ENCODE assay signal across 36 cellular contexts in the genomic region with DNA sequence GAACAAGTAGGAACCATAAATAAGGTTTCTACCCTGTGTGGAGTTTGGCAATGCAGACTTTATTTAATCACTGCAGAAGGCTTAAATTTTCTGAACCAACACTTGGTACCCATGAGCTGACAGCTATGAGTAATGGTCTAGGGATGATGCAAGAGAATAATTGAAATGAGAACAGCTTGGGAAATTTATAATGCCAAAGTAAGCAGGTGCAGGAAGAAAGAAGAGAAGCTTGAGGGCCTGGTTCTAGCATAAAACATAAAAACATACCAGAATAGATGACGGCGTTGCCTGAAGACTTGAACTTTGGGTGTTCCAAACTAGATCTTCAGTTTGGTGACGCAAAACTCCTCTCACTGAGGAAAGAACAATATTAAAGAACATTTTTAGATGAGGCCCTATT.
DNase-seq lines count a peak whose midpoint lies in the region; TF ChIP-seq lines count a peak whose summit lies in the region.
"Had no signal": no experiment of that assay in that cellular context is flagged by ENCODE, and none has a peak within 500 bp of the region (broad histone marks: within the 10 kb centered on the region; RNA-seq: fewer than 3 reads in every experiment).

No MANE protein-coding gene starts in this region.

- H3K4me3 Mint-ChIP-seq in chondrocyte (ENCODE audit: unreplicated experiment) (no peak overlapping the region), nephron (no peak overlapping the region)
- H3K4me3 Mint-ChIP-seq: activated CD4-positive, alpha-beta T cell treated with anti-CD3 and anti-CD28 coated beads, Interleukin-2, amount 10 ng/mL, durations not matched to agents 7 days and 5 days; activated naive CD8-positive, alpha-beta T cell treated with anti-CD3 and anti-CD28 coated beads, Interleukin-2, amount 10 ng/mL, durations not matched to agents 7 days and 5 days; activated T-cell treated with anti-CD3 and anti-CD28 coated beads, Interleukin-2, amount 50 U/mL, for 24 hours; CD4-positive, alpha-beta memory T cell; central memory CD8-positive, alpha-beta T cell; endodermal cell; stimulated activated naive CD8-positive, alpha-beta T cell treated with anti-CD3 and anti-CD28 coated beads, Interleukin-15, Interleukin-2, amounts not matched to agents 100 ng/mL and 50 ng/mL, for 24 hours; T-cell had no signal

- WGBS in adrenal gland, 4 donors = 92 to 94% (median 94%) methylated on average over 3 of the region's 3 CpGs

- DNase-seq in Ammon's horn (ENCODE audit: low spot score) = peak; percentile 20
- DNase-seq in NCI-H1417 (lab: John Stamatoyannopoulos, UW) = peak in 2 of 3 experiments; percentile 61 to 93
- DNase-seq in chondrocyte (ENCODE audit: low spot score) = no peak
- DNase-seq in activated gamma-delta T cell (lab: John Stamatoyannopoulos, UW) = no peak
- DNase-seq in CD1c-positive myeloid dendritic cell (ENCODE audit: extremely low spot score) = no peak
- DNase-seq in adrenal gland = no peak
- DNase-seq in NCI-H128 (lab: John Stamatoyannopoulos, UW; ENCODE audit: unreplicated experiment) = no peak
- DNase-seq: activated CD4-positive, alpha-beta T cell treated with anti-CD3 and anti-CD28 coated beads, Interleukin-2, amount 10 ng/mL, durations not matched to agents 7 days and 5 days; activated effector memory CD4-positive, alpha-beta T cell treated with anti-CD3 and anti-CD28 coated beads, Interleukin-2, amount 50 U/mL, for 16 hours; activated naive CD8-positive, alpha-beta T cell treated with anti-CD3 and anti-CD28 coated beads, Interleukin-2, amount 10 ng/mL, durations not matched to agents 7 days and 5 days; activated T-cell treated with anti-CD3 and anti-CD28 coated beads, Interleukin-2, amount 50 U/mL, for 24 hours; AML-193; CD4-positive, alpha-beta memory T cell; dermis blood vessel endothelial cell; endodermal cell; esophagus squamous epithelium; KBM-7; left cardiac atrium; MM.1S; mucosa of descending colon; NCI-H146; NCI-H2107; NCI-H446; NCI-H748 treated with DMSO at 0.1 percent for 48 hours; pancreas; stimulated activated CD4-positive, alpha-beta T cell treated with anti-CD3 and anti-CD28 coated beads, Interleukin-2, amount 100 ng/mL, for 24 hours; T-cell; testis; uterus had no signal

- no peaks in the 10 kb centered on the region for H3K9me3 Mint-ChIP-seq in chondrocyte (ENCODE audit: low read depth)
- H3K9me3 Mint-ChIP-seq in nephron = no peaks in the 10 kb centered on the region
- H3K9me3 Mint-ChIP-seq: activated CD4-positive, alpha-beta T cell treated with anti-CD3 and anti-CD28 coated beads, Interleukin-2, amount 10 ng/mL, durations not matched to agents 7 days and 5 days; activated T-cell treated with anti-CD3 and anti-CD28 coated beads, Interleukin-2, amount 50 U/mL, for 24 hours; central memory CD8-positive, alpha-beta T cell; endodermal cell; stimulated activated naive CD8-positive, alpha-beta T cell treated with anti-CD3 and anti-CD28 coated beads, Interleukin-15, Interleukin-2, amounts not matched to agents 100 ng/mL and 50 ng/mL, for 24 hours; T-cell had no signal

- no peaks in the 10 kb centered on the region for H3K36me3 Mint-ChIP-seq in chondrocyte (ENCODE audit: low read depth)
- no peaks in the 10 kb centered on the region for H3K36me3 Mint-ChIP-seq in nephron (ENCODE audit: low read depth)

- no peak overlapping the region for H3K27ac ChIP-seq in adrenal gland
- H3K27ac ChIP-seq: esophagus squamous epithelium, gastroesophageal sphincter, pancreas, right atrium auricular region, SJSA1, testis had no signal

- peaks cover 0 to 5% of the 10 kb centered on the region in 2 donors for H3K4me1 ChIP-seq in adrenal gland (replicated peaks in 1 of 2)
- H3K4me1 ChIP-seq: esophagus squamous epithelium, gastroesophageal sphincter, pancreas, right atrium auricular region, testis, uterus had no signal

- H3K27me3 Mint-ChIP-seq in chondrocyte (ENCODE audit: low read depth) = no peaks in the 10 kb centered on the region
- H3K27me3 Mint-ChIP-seq in nephron (ENCODE audit: low read depth) = no peaks in the 10 kb centered on the region
- H3K27me3 Mint-ChIP-seq: activated CD4-positive, alpha-beta T cell treated with anti-CD3 and anti-CD28 coated beads, Interleukin-2, amount 10 ng/mL, durations not matched to agents 7 days and 5 days; activated naive CD8-positive, alpha-beta T cell treated with anti-CD3 and anti-CD28 coated beads, Interleukin-2, amount 10 ng/mL, durations not matched to agents 7 days and 5 days; activated T-cell treated with anti-CD3 and anti-CD28 coated beads, Interleukin-2, amount 50 U/mL, for 24 hours; CD4-positive, alpha-beta memory T cell; central memory CD8-positive, alpha-beta T cell; stimulated activated naive CD8-positive, alpha-beta T cell treated with anti-CD3 and anti-CD28 coated beads, Interleukin-15, Interleukin-2, amounts not matched to agents 100 ng/mL and 50 ng/mL, for 24 hours; T-cell had no signal

- H3K4me3 ChIP-seq in adrenal gland = no peak overlapping the region
- H3K4me3 ChIP-seq: esophagus squamous epithelium, gastroesophageal sphincter, lung, mucosa of descending colon, pancreas, right atrium auricular region, SJSA1, testis, uterus had no signal

- TF ChIP-seq POLR2A in adrenal gland (IDR thresholded peaks at IDR 0.05) = no peak

- TF ChIP-seq CTCF in chondrocyte (IDR thresholded peaks at IDR 0.05) (no peak), nephron (IDR thresholded peaks at IDR 0.05; ENCODE audit: unreplicated experiment in 3 of 3) (no peak), adrenal gland (IDR thresholded peaks at IDR 0.05) (no peak)

- H3K4me1 Mint-ChIP-seq in chondrocyte (ENCODE audit: low read depth) = peaks cover 29% of the 10 kb centered on the region
- H3K4me1 Mint-ChIP-seq in nephron = peaks cover 51% of the 10 kb centered on the region
- H3K4me1 Mint-ChIP-seq: activated CD4-positive, alpha-beta T cell treated with anti-CD3 and anti-CD28 coated beads, Interleukin-2, amount 10 ng/mL, durations not matched to agents 7 days and 5 days; CD4-positive, alpha-beta memory T cell; central memory CD8-positive, alpha-beta T cell; T-cell had no signal

- no peaks in the 10 kb centered on the region for H3K9me3 ChIP-seq in adrenal gland (replicated peaks in 1 of 3)
- H3K9me3 ChIP-seq: esophagus squamous epithelium, gastroesophageal sphincter, mucosa of descending colon, pancreas, right atrium auricular region, SJSA1, testis, uterus had no signal

- no peaks in the 10 kb centered on the region for H3K36me3 ChIP-seq in adrenal gland (replicated peaks in 1 of 2)
- H3K36me3 ChIP-seq: esophagus squamous epithelium, gastroesophageal sphincter, pancreas, right atrium auricular region, SJSA1, uterus had no signal

- H3K27ac Mint-ChIP-seq in chondrocyte (ENCODE audit: unreplicated experiment) (peak overlapping the region; percentile 58), nephron (peak overlapping the region; percentile 2 to 67 (median 23))
- H3K27ac Mint-ChIP-seq: activated CD4-positive, alpha-beta T cell treated with anti-CD3 and anti-CD28 coated beads, Interleukin-2, amount 10 ng/mL, durations not matched to agents 7 days and 5 days; activated naive CD8-positive, alpha-beta T cell treated with anti-CD3 and anti-CD28 coated beads, Interleukin-2, amount 10 ng/mL, durations not matched to agents 7 days and 5 days; activated T-cell treated with anti-CD3 and anti-CD28 coated beads, Interleukin-2, amount 50 U/mL, for 24 hours; CD4-positive, alpha-beta memory T cell; endodermal cell; stimulated activated naive CD8-positive, alpha-beta T cell treated with anti-CD3 and anti-CD28 coated beads, Interleukin-15, Interleukin-2, amounts not matched to agents 100 ng/mL and 50 ng/mL, for 24 hours; T-cell had no signal

- no peaks in the 10 kb centered on the region for H3K27me3 ChIP-seq in adrenal gland
- H3K27me3 ChIP-seq: esophagus squamous epithelium, gastroesophageal sphincter, pancreas, right atrium auricular region, SJSA1, testis, uterus had no signal

- intact Hi-C loops in adrenal gland (cut with DNase I) = no loop called here

Comparison
In these comparisons a context has a peak if more than half of its experiments do, and no peak if none do; other contexts are left out.
1. DNase-seq: peak in Ammon's horn (single experiment) and NCI-H1417 (2 of 3); none in chondrocyte (single experiment), activated gamma-delta T cell (single experiment), CD1c-positive myeloid dendritic cell (single experiment), adrenal gland (0 of 7) and NCI-H128 (single experiment).